ENCODE assay signal across 9 cellular contexts in genomic region chr17:44898768-44899073, GRCh38. TPM values are rescaled to one million over a fixed set of nuclear protein-coding genes. Genes with fewer than 3 reads are reported as not detected.
DNase-seq lines count a peak whose midpoint lies in the region; ATAC-seq, FAIRE-seq and TF ChIP-seq lines count a peak whose summit lies in the region.
"Had no signal": no experiment of that assay in that cellular context is flagged by ENCODE, and none has a peak within 500 bp of the region (broad histone marks: within the 10 kb centered on the region; RNA-seq: fewer than 3 reads in every experiment).

No MANE protein-coding gene starts in this region.

- POLR2A ChIA-PET in GM12878 (lab: Charles Lee): interaction anchor here (1.0 to 1.5 kb wide), 6 partner anchors 14 to 250 kb away, joined by 3 to 6 read pairs (median 4); partner anchors contain the start of gene HEXIM1

- CTCF ChIA-PET in GM12878 (lab: Yijun Ruan, JAX): interaction anchor here (0.6 to 3.2 kb wide), 6 partner anchors 20 to 299 kb away, joined by 3 to 18 read pairs (median 4); no protein-coding TSS in a partner anchor

- H3K4me3 ChIP-seq in LNCaP clone FGC (ENCODE audit: low read depth, low read length): peak overlapping the region; percentile 90
- peak overlapping the region; percentile 87 for H3K4me3 ChIP-seq in GM12878
- H3K4me3 ChIP-seq in lower lobe of right lung: peak overlapping the region; percentile 95
- peak overlapping the region; percentile 75 for H3K4me3 ChIP-seq in urinary bladder (ENCODE audit: low read depth, low read length)

- H2AFZ ChIP-seq in GM12878 (ENCODE audit: control insufficient read depth, low read depth, low read length): peak overlapping the region; percentile 99

- H3K9ac ChIP-seq in GM12878 (ENCODE audit: control insufficient read depth, insufficient read depth, low read length): peak overlapping the region; percentile 87

- peaks cover 3% of the 10 kb centered on the region; the same call in 1 of the 2 replicates for H3K4me1 ChIP-seq in GM12878 (ENCODE audit: control insufficient read depth, insufficient read depth, low read length)
- peaks cover 35% of the 10 kb centered on the region for H3K4me1 ChIP-seq in lower lobe of right lung
- no peaks in the 10 kb centered on the region for H3K4me1 ChIP-seq in urinary bladder (ENCODE audit: insufficient read depth)

- DNase-seq in DMS53 (lab: John Stamatoyannopoulos, UW): peak; percentile 78
- DNase-seq in LNCaP clone FGC (ENCODE audit: low read depth): peak; percentile 26
- no peak for DNase-seq in GM12878 (ENCODE audit: low read depth, low spot score)
- DNase-seq in lower lobe of right lung: peak; percentile 58
- DNase-seq in NCI-H2171 treated with DMSO at 0.1 percent for 48 hours (lab: John Stamatoyannopoulos, UW): no peak

- under 1% methylated on average over 7 of the region's 7 CpGs for WGBS in GM12878 (ENCODE audit: insufficient coverage, insufficient replicate concordance, low lambda C conversion rate, missing lambda C conversion rate)
- WGBS in urinary bladder: under 1% methylated on average over 7 of the region's 7 CpGs

- peaks cover 35% of the 10 kb centered on the region for H3K79me2 ChIP-seq in GM12878 (ENCODE audit: control insufficient read depth, insufficient read depth, low read length)

- TF ChIP-seq POLR2A in GM12878 (IDR thresholded peaks at IDR 0.05; ENCODE audit: low read depth, low read length): no peak

- H3K9me3 ChIP-seq in GM12878 (replicated peaks; ENCODE audit: control insufficient read depth, insufficient read depth, low read length): no peaks in the 10 kb centered on the region
- no peaks in the 10 kb centered on the region for H3K9me3 ChIP-seq in lower lobe of right lung

- H3K27ac ChIP-seq in GM12878 (ENCODE audit: control insufficient read depth, insufficient read depth) (peak overlapping the region; percentile 97), lower lobe of right lung (peak overlapping the region; percentile 100), urinary bladder (ENCODE audit: low read depth) (peak overlapping the region; percentile 61)

- TF ChIP-seq CTCF in LNCaP clone FGC (IDR thresholded peaks at IDR 0.05; ENCODE audit: control insufficient read depth, extremely low read depth, insufficient read depth) (no peak), GM12878 (IDR thresholded peaks at IDR 0.05 in 2 of 3, conservative IDR thresholded peaks at IDR 0.05 in 1 of 3; ENCODE audit: control insufficient read depth in 2 of 3, extremely low read depth in 1 of 3, insufficient read depth in 1 of 3, low read depth in 3 of 3, low read length in 3 of 3) (no peak), lower lobe of right lung (IDR thresholded peaks at IDR 0.05) (no peak)

- SMC1A ChIA-PET in GM12878 (lab: Charles Lee; ENCODE audit: uncharacterized antibody, unreplicated experiment): interaction anchor here (0.8 to 1.7 kb wide), 6 partner anchors 11 to 299 kb away, joined by 3 to 7 read pairs (median 4); no protein-coding TSS in a partner anchor

- TF ChIP-seq EP300 in GM12878 (IDR thresholded peaks at IDR 0.05; ENCODE audit: borderline replicate concordance in 1 of 2, control insufficient read depth in 1 of 2, low read depth in 2 of 2, low read length in 2 of 2): no peak

- RAD21 ChIA-PET in GM12878 (lab: Charles Lee; ENCODE audit: unreplicated experiment): interaction anchor here (1.0 to 1.5 kb wide), 3 partner anchors 21 to 237 kb away, joined by 3 to 6 read pairs (median 4); partner anchors contain the start of gene ACBD4

- no peak for ATAC-seq in GM12878
- ATAC-seq in lower lobe of right lung: no peak
- ATAC-seq in HG03442 (IDR thresholded peaks at IDR 0.05; ENCODE audit: unreplicated experiment): no peak
- no peak for ATAC-seq in GM21723 (IDR thresholded peaks at IDR 0.05; ENCODE audit: unreplicated experiment)

- H3K4me2 ChIP-seq in GM12878 (ENCODE audit: control insufficient read depth, insufficient read depth): peak overlapping the region; percentile 94

- TSS peak; percentile 91 for BruUV-seq in GM12878 (replicated peaks; lab: Mats Ljungman, UMichigan)

- no peaks in the 10 kb centered on the region for H3K27me3 ChIP-seq in GM12878 (replicated peaks in 1 of 2; ENCODE audit: control insufficient read depth in 2 of 2, insufficient read depth in 2 of 2, low read length in 1 of 2)
- no peaks in the 10 kb centered on the region for H3K27me3 ChIP-seq in lower lobe of right lung (ENCODE audit: low read depth)

- in situ Hi-C loops in GM12878 (cut with MboI): no loop called here

- TF ChIP-seq RAD21 in GM12878 (IDR thresholded peaks at IDR 0.05; ENCODE audit: insufficient read depth, low read depth, low read length): no peak

- peaks cover 0 to 7% of the 10 kb centered on the region in 2 experiments; a peak in 2 of 4 replicates for H3K36me3 ChIP-seq in GM12878 (ENCODE audit: control insufficient read depth in 2 of 2, insufficient read depth in 2 of 2, low read length in 1 of 2)
- H3K36me3 ChIP-seq in lower lobe of right lung: peaks cover 26% of the 10 kb centered on the region
- no peaks in the 10 kb centered on the region for H3K36me3 ChIP-seq in urinary bladder (ENCODE audit: insufficient read depth)

- no peak for FAIRE-seq in GM12878 (lab: Jason Lieb, UNC)

- intact Hi-C loops in GM12878 (cut with micrococcal nuclease; ENCODE audit: unreplicated experiment) (no loop called here), lower lobe of right lung (cut with DNase I) (no loop called here)

- no peaks in the 10 kb centered on the region for H4K20me1 ChIP-seq in GM12878 (ENCODE audit: control insufficient read depth, insufficient read depth)

RNA-seq across cellular contexts. Expression of gene EFTUD2, which starts 0.5 kb away (rescaled TPM):
- 345 and 489 TPM in 2 replicates for total RNA-seq in GM12878 (2013; cell fraction: nucleolus; rRNA removed)
- total RNA-seq in GM12878 (2014; rRNA removed) (92.0 and 98.1 TPM in 2 replicates), GM12878 (2014; rRNA removed; fragmentation: Illumina TruSeq; extraction: Trizol) (115 and 124 TPM in 2 replicates), GM12878 (2021) (154 and 159 TPM in 2 replicates), lower lobe of right lung (108 TPM), urinary bladder (79.3 TPM)
- polyA plus RNA-seq in GM12878 (2011; ENCODE audit: low read depth): 56.9 TPM
- polyA plus RNA-seq in GM12878 (2011; rRNA removed) (198 and 251 TPM in 2 replicates), GM12878 (2014; fragmentation: Illumina TruSeq; extraction: Trizol) (128 and 156 TPM in 2 replicates), GM12878 (2014; fragmentation: Nextera tagmentation; extraction: Ambion mirVana) (10 to 100 TPM; 33.0 to 39.4 TPM), GM12878 (2014; rRNA removed) (114 and 115 TPM in 2 replicates), GM12878 (2016; fragmentation: Nextera tagmentation; extraction: Ambion mirVana) (100 to 1,000 TPM; 157 to 173 TPM), urinary bladder (34.4 TPM)
- polyA plus RNA-seq in GM12878 (2011; cell fraction: cytosol; rRNA removed): 175 and 183 TPM in 2 replicates
- polyA plus RNA-seq in GM12878 (2011; cell fraction: nucleus; rRNA removed): 184 and 284 TPM in 2 replicates
- polyA plus RNA-seq in GM12878 (2012): 59.0 and 69.5 TPM in 2 replicates
- polyA minus RNA-seq in GM12878 (2011; rRNA and poly(A)+ RNA removed): 313 and 326 TPM in 2 replicates
- polyA minus RNA-seq in GM12878 (2011; cell fraction: cytosol; rRNA and poly(A)+ RNA removed): 54.5 and 63.2 TPM in 2 replicates
- polyA minus RNA-seq in GM12878 (2011; cell fraction: nucleus; rRNA and poly(A)+ RNA removed): 75.6 and 112 TPM in 2 replicates

RNA-seq across cellular contexts. Expression of gene GFAP, which starts 16.6 kb away (rescaled TPM):
- total RNA-seq in GM12878 (2013; cell fraction: nucleolus; rRNA removed): not detected in 2 replicates
- not detected in 2 replicates for total RNA-seq in GM12878 (2014; rRNA removed)
- not detected in 2 replicates for total RNA-seq in GM12878 (2014; rRNA removed; fragmentation: Illumina TruSeq; extraction: Trizol)
- not detected in 2 replicates for total RNA-seq in GM12878 (2021)
- polyA plus RNA-seq in GM12878 (2011; ENCODE audit: low read depth): not detected
- not detected in 2 replicates for polyA plus RNA-seq in GM12878 (2011; rRNA removed)
- polyA plus RNA-seq in GM12878 (2011; cell fraction: cytosol; rRNA removed): not detected in 2 replicates
- 0.25 TPM in 1 of 2 replicates, not detected in the other for polyA plus RNA-seq in GM12878 (2011; cell fraction: nucleus; rRNA removed)
- polyA plus RNA-seq in GM12878 (2012): 0.04 TPM in 1 of 2 replicates, not detected in the other
- not detected in 2 replicates for polyA plus RNA-seq in GM12878 (2014; fragmentation: Illumina TruSeq; extraction: Trizol)
- polyA plus RNA-seq in GM12878 (2014; fragmentation: Nextera tagmentation; extraction: Ambion mirVana): under 1 TPM in 1 of 2 experiments, not detected in 1; 0.04 TPM
- polyA plus RNA-seq in GM12878 (2014; rRNA removed): not detected in 2 replicates
- polyA plus RNA-seq in GM12878 (2016; fragmentation: Nextera tagmentation; extraction: Ambion mirVana): under 1 TPM in 1 of 2 experiments, not detected in 1; 0.25 TPM
- polyA minus RNA-seq in GM12878 (2011; rRNA and poly(A)+ RNA removed): not detected in 2 replicates
- polyA minus RNA-seq in GM12878 (2011; cell fraction: cytosol; rRNA and poly(A)+ RNA removed): not detected in 2 replicates
- not detected in 2 replicates for polyA minus RNA-seq in GM12878 (2011; cell fraction: nucleus; rRNA and poly(A)+ RNA removed)
- total RNA-seq in lower lobe of right lung: not detected
- 0.53 TPM for total RNA-seq in urinary bladder
- polyA plus RNA-seq in urinary bladder: 1.4 TPM
- total RNA-seq: T-helper 1 cell treated with Interleukin-12 subunit alpha and Interleukin-12 subunit beta and Interleukin-4 antibody, amounts not matched to agents 30 ng/mL and 1 ng/mL, for 36 hours had no signal

RNA-seq across cellular contexts. Expression of gene KIF18B, which starts 48.9 kb away (rescaled TPM):
- total RNA-seq in GM12878 (2013; cell fraction: nucleolus; rRNA removed): 15.4 and 21.6 TPM in 2 replicates
- total RNA-seq in GM12878 (2014; rRNA removed) (10.6 and 12.0 TPM in 2 replicates), GM12878 (2014; rRNA removed; fragmentation: Illumina TruSeq; extraction: Trizol) (9.2 and 10.3 TPM in 2 replicates), GM12878 (2021) (39.4 and 44.4 TPM in 2 replicates), lower lobe of right lung (0.89 TPM), urinary bladder (2.5 TPM)
- 5.8 TPM for polyA plus RNA-seq in GM12878 (2011; ENCODE audit: low read depth)
- polyA plus RNA-seq in GM12878 (2011; rRNA removed) (14.2 and 28.6 TPM in 2 replicates), GM12878 (2014; fragmentation: Illumina TruSeq; extraction: Trizol) (11.9 and 22.0 TPM in 2 replicates), GM12878 (2014; fragmentation: Nextera tagmentation; extraction: Ambion mirVana) (1 to 10 TPM; 2.8 to 3.1 TPM), GM12878 (2014; rRNA removed) (44.7 and 46.2 TPM in 2 replicates), GM12878 (2016; fragmentation: Nextera tagmentation; extraction: Ambion mirVana) (10 to 100 TPM; 20.4 to 20.5 TPM), urinary bladder (0.20 TPM)
- 26.3 and 33.9 TPM in 2 replicates for polyA plus RNA-seq in GM12878 (2011; cell fraction: cytosol; rRNA removed)
- polyA plus RNA-seq in GM12878 (2011; cell fraction: nucleus; rRNA removed): 116 and 176 TPM in 2 replicates
- polyA plus RNA-seq in GM12878 (2012): 10.5 and 11.3 TPM in 2 replicates
- polyA minus RNA-seq in GM12878 (2011; rRNA and poly(A)+ RNA removed): 27.9 and 34.2 TPM in 2 replicates
- 16.8 and 18.3 TPM in 2 replicates for polyA minus RNA-seq in GM12878 (2011; cell fraction: cytosol; rRNA and poly(A)+ RNA removed)
- 28.7 and 55.6 TPM in 2 replicates for polyA minus RNA-seq in GM12878 (2011; cell fraction: nucleus; rRNA and poly(A)+ RNA removed)

RNA-seq across cellular contexts. Expression of gene HIGD1B, which starts 51.0 kb away (rescaled TPM):
- total RNA-seq in GM12878 (2013; cell fraction: nucleolus; rRNA removed): not detected in 2 replicates
- not detected in 2 replicates for total RNA-seq in GM12878 (2014; rRNA removed)
- total RNA-seq in GM12878 (2014; rRNA removed; fragmentation: Illumina TruSeq; extraction: Trizol): not detected in 2 replicates
- not detected in 2 replicates for total RNA-seq in GM12878 (2021)
- not detected for polyA plus RNA-seq in GM12878 (2011; ENCODE audit: low read depth)
- not detected in 2 replicates for polyA plus RNA-seq in GM12878 (2011; rRNA removed)
- polyA plus RNA-seq in GM12878 (2011; cell fraction: cytosol; rRNA removed): not detected in 2 replicates
- polyA plus RNA-seq in GM12878 (2011; cell fraction: nucleus; rRNA removed): not detected in 2 replicates
- polyA plus RNA-seq in GM12878 (2012): not detected in 2 replicates
- not detected in 2 replicates for polyA plus RNA-seq in GM12878 (2014; fragmentation: Illumina TruSeq; extraction: Trizol)
- not detected for polyA plus RNA-seq in GM12878 (2014; fragmentation: Nextera tagmentation; extraction: Ambion mirVana)
- not detected in 2 replicates for polyA plus RNA-seq in GM12878 (2014; rRNA removed)
- polyA plus RNA-seq in GM12878 (2016; fragmentation: Nextera tagmentation; extraction: Ambion mirVana): 1 to 10 TPM in 1 of 2 experiments, not detected in 1; 1.0 TPM
- not detected in 2 replicates for polyA minus RNA-seq in GM12878 (2011; rRNA and poly(A)+ RNA removed)
- polyA minus RNA-seq in GM12878 (2011; cell fraction: cytosol; rRNA and poly(A)+ RNA removed): not detected in 2 replicates
- polyA minus RNA-seq in GM12878 (2011; cell fraction: nucleus; rRNA and poly(A)+ RNA removed): not detected in 2 replicates
- total RNA-seq in lower lobe of right lung: 22.3 TPM
- 2.1 TPM for total RNA-seq in urinary bladder
- polyA plus RNA-seq in urinary bladder: 9.6 TPM
- total RNA-seq: T-helper 1 cell treated with Interleukin-12 subunit alpha and Interleukin-12 subunit beta and Interleukin-4 antibody, amounts not matched to agents 30 ng/mL and 1 ng/mL, for 36 hours had no signal

Comparison
In these comparisons a context has a peak if more than half of its experiments do, and no peak if none do; other contexts are left out.
1. DNase-seq: peak in DMS53 (single experiment), LNCaP clone FGC (single experiment) and lower lobe of right lung (single experiment); none in GM12878 (single experiment) and NCI-H2171 treated with DMSO at 0.1 percent for 48 hours (single experiment).
2. Peak in every context shown above with its lines, with median percentiles within 50 percentile points of each other: H3K4me3 ChIP-seq and H3K27ac ChIP-seq.